ENCODE assay signal across 8 cellular contexts in the genomic region with DNA sequence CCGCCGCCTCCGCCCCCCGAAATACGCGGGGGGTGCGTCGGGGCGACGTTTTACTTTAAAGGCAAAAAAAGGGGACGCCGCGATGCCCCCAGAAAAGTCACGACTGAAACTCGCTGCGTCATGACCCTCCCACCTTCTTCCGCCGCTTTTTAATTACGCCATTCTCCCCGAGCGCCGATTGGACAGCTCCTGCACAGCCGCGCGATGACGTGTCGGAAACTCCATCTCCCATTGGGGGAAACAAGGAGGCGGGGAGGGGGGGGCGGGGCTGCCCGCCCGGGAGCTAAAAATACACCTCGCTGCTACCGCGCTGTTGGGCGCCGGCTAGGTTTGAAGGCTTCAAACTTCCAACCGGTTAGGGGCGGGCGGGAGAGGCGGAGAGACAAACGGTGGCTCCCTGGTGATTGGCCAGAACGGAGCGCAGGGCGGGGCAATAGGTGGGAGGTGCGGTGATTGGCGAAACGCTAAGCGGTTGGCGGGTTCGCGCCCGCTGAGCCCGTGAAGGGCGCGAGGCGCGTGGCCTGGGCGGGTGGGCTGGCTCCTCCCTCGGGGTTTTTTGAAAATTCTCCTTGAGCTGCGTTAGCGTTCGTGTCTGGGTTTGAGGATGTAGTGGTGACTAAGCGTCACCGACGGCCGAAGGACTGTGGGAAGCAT. TPM values are rescaled to one million over a fixed set of nuclear protein-coding genes. Genes with fewer than 3 reads are reported as not detected.
DNase-seq lines count a peak whose midpoint lies in the region; ATAC-seq, FAIRE-seq and TF ChIP-seq lines count a peak whose summit lies in the region.

A gene with protein sequence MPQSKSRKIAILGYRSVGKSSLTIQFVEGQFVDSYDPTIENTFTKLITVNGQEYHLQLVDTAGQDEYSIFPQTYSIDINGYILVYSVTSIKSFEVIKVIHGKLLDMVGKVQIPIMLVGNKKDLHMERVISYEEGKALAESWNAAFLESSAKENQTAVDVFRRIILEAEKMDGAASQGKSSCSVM (minus strand): TSS at position 131 of the 654 bp plus-strand sequence. CDS start 384 bp downstream, outside the sequence.

- no peaks in the 10 kb centered on the region for H3K36me3 ChIP-seq in upper lobe of right lung

- peak within 1 kb of the TSS; percentile 96 for H3K27ac ChIP-seq in upper lobe of right lung

- FAIRE-seq in GM12891 (lab: Jason Lieb, UNC): peak; percentile 94

- DNase-seq in GM12891 (ENCODE audit: insufficient read length, low spot score) (peak; percentile 90), NCI-H146 (lab: John Stamatoyannopoulos, UW) (peak; percentile 99), T-helper 1 cell (peak; percentile 95 to 99 (median 97)), amniotic epithelial cell (ENCODE audit: low read depth) (peak; percentile 98), left cardiac atrium (peak; percentile 98), posterior vena cava (ENCODE audit: low spot score) (peak; percentile 99), upper lobe of right lung (peak; percentile 99)

- H3K27me3 ChIP-seq in upper lobe of right lung: no peaks in the 10 kb centered on the region

- intact Hi-C loops in left cardiac atrium (cut with DNase I): loop anchor here in 1 of 2 donors (2.0 kb wide), 1 partner anchor 59 kb away; no protein-coding TSS in a partner anchor
- intact Hi-C loops in posterior vena cava (cut with DNase I): loop anchor here in 1 of 2 donors (2.0 kb wide), 1 partner anchor 59 kb away; no protein-coding TSS in a partner anchor
- intact Hi-C loops in upper lobe of right lung (cut with DNase I): no loop called here

- H3K4me3 ChIP-seq in upper lobe of right lung: peak within 1 kb of the TSS; percentile 70

- no peaks in the 10 kb centered on the region for H3K9me3 ChIP-seq in upper lobe of right lung

- peaks cover 23% of the 10 kb centered on the region for H3K4me1 ChIP-seq in upper lobe of right lung

- TF ChIP-seq CTCF in upper lobe of right lung (IDR thresholded peaks at IDR 0.05): no peak

- 0 out of 2 replicates have a peak, but pooled peaks have one; percentile 12 for TF ChIP-seq POLR2A in GM12891 (IDR thresholded peaks at IDR 0.05; ENCODE audit: low read depth, low read length)

- peak; percentile 76 for ATAC-seq in HG02852 (IDR thresholded peaks at IDR 0.05; ENCODE audit: unreplicated experiment)
- ATAC-seq in left cardiac atrium: peak; percentile 94 to 97
- peak; percentile 93 for ATAC-seq in upper lobe of right lung

TF ChIP-seq in GM12891, 5 proteins besides CTCF, POLR2A, EP300 and RAD21:
- TF ChIP-seq POU2F2 (IDR thresholded peaks at IDR 0.05; ENCODE audit: low read depth, low read length): no peak
- TF ChIP-seq POLR2AphosphoS5 (IDR thresholded peaks at IDR 0.05; ENCODE audit: low read depth, low read length): no peak
- no peak for TF ChIP-seq PAX5 (IDR thresholded peaks at IDR 0.05; ENCODE audit: insufficient read depth, low read length, severe bottlenecking)

RNA-seq across cellular contexts. Expression of the gene that starts here (rescaled TPM):
- 19.9 TPM for polyA plus RNA-seq in GM12891 (2012; ENCODE audit: low read depth, missing spikeins)
- total RNA-seq in left cardiac atrium (100 to 1,000 TPM; 110 to 180 TPM), posterior vena cava (100 to 1,000 TPM; 119 to 138 TPM), upper lobe of right lung (103 TPM)

Comparison
In these comparisons a context has a peak if more than half of its experiments do, and no peak if none do; other contexts are left out.
1. Peak in every context shown above with its lines: DNase-seq, ATAC-seq, H3K4me3 ChIP-seq and H3K27ac ChIP-seq.